In genomic region chr2:234025475-234025874, GRCh38 we compare ENCODE assay signal across 10 cellular contexts. TPM values are rescaled to one million over a fixed set of nuclear protein-coding genes. Genes with fewer than 3 reads are reported as not detected.
DNase-seq lines count a peak whose midpoint lies in the region; ATAC-seq and TF ChIP-seq lines count a peak whose summit lies in the region.
"Had no signal": no experiment of that assay in that cellular context is flagged by ENCODE, and none has a peak within 500 bp of the region (broad histone marks: within the 10 kb centered on the region; RNA-seq: fewer than 3 reads in every experiment).

No MANE protein-coding gene starts in this region.

- DNase-seq in CD1c-positive myeloid dendritic cell (ENCODE audit: extremely low spot score) (peak; percentile 22), middle frontal gyrus (ENCODE audit: extremely low spot score, low spot score) (no peak), heart left ventricle (no peak)
- no peak for DNase-seq in activated CD8-positive, alpha-beta T cell treated with anti-CD3 and anti-CD28 coated beads, Interleukin-2, amount 10 ng/mL, durations not matched to agents 7 days and 5 days
- DNase-seq: stimulated activated CD4-positive, alpha-beta T cell treated with anti-CD3 and anti-CD28 coated beads, Interleukin-4, amount 100 ng/mL, for 1 hour had no signal

- ATAC-seq in GM21515 (IDR thresholded peaks at IDR 0.05; ENCODE audit: unreplicated experiment) (peak; percentile 76), HG02840 (IDR thresholded peaks at IDR 0.05; ENCODE audit: low FRiP score, unreplicated experiment) (no peak), GM19455 (IDR thresholded peaks at IDR 0.05; ENCODE audit: unreplicated experiment) (no peak), heart left ventricle (no peak)
- ATAC-seq in activated CD8-positive, alpha-beta T cell treated with anti-CD3 and anti-CD28 coated beads, Interleukin-2, amount 10 ng/mL, durations not matched to agents 7 days and 5 days, result peak; percentile 48

- H3K36me3 ChIP-seq in mucosa of rectum (ENCODE audit: control insufficient read depth in 2 of 2, insufficient read depth in 2 of 2, low read length in 2 of 2), result no peaks in the 10 kb centered on the region
- H3K36me3 ChIP-seq in heart left ventricle, result no peaks in the 10 kb centered on the region

- H3K4me1 Mint-ChIP-seq in activated CD8-positive, alpha-beta T cell treated with anti-CD3 and anti-CD28 coated beads, Interleukin-2, amount 10 ng/mL, durations not matched to agents 7 days and 5 days (ENCODE audit: low read depth), result peaks cover 32% of the 10 kb centered on the region

- H3K27me3 ChIP-seq in mucosa of rectum (ENCODE audit: control insufficient read depth in 2 of 2, insufficient read depth in 2 of 2, low read length in 2 of 2) (peaks cover 0 to 2% of the 10 kb centered on the region in 2 donors), heart left ventricle (peaks cover 0 to 22% (median 3%) of the 10 kb centered on the region in 9 donors)

- CTCF ChIA-PET in activated CD8-positive, alpha-beta T cell treated with anti-CD3 and anti-CD28 coated beads, Interleukin-2, amount 10 ng/mL, durations not matched to agents 7 days and 5 days (lab: Charles Lee), result interaction anchor here (0.6 to 1.2 kb wide), 2 partner anchors 110 to 269 kb away, joined by 3 read pairs; no protein-coding TSS in a partner anchor

- no peaks in the 10 kb centered on the region for H3K36me3 Mint-ChIP-seq in activated CD8-positive, alpha-beta T cell treated with anti-CD3 and anti-CD28 coated beads, Interleukin-2, amount 10 ng/mL, durations not matched to agents 7 days and 5 days (ENCODE audit: low read depth)

- TF ChIP-seq CTCF in heart left ventricle (IDR thresholded peaks at IDR 0.05), result no peak

- no peak overlapping the region for H3K9ac ChIP-seq in mucosa of rectum (ENCODE audit: low read depth in 1 of 2, low read length in 2 of 2)

- H3K27ac ChIP-seq in mucosa of rectum (ENCODE audit: low read depth in 2 of 2, low read length in 2 of 2) (no peak overlapping the region), heart left ventricle (peak overlapping the region in 1 of 12 donors; percentile 10)

- WGBS in heart left ventricle, 4 donors, result 68 to 75% (median 71%) methylated on average over 10 of the region's 10 CpGs

- intact Hi-C loops in heart left ventricle (cut with DNase I), result no loop called here

- peaks cover 5% of the 10 kb centered on the region for H3K9me3 Mint-ChIP-seq in activated CD8-positive, alpha-beta T cell treated with anti-CD3 and anti-CD28 coated beads, Interleukin-2, amount 10 ng/mL, durations not matched to agents 7 days and 5 days (ENCODE audit: insufficient read depth)

- H3K9me3 ChIP-seq in mucosa of rectum (ENCODE audit: control insufficient read depth in 2 of 2, low read length in 2 of 2) (no peaks in the 10 kb centered on the region), heart left ventricle (peaks cover 0 to 4% (median 0%) of the 10 kb centered on the region in 12 donors)

- peak overlapping the region; percentile 67 for H3K27ac Mint-ChIP-seq in activated CD8-positive, alpha-beta T cell treated with anti-CD3 and anti-CD28 coated beads, Interleukin-2, amount 10 ng/mL, durations not matched to agents 7 days and 5 days

- no peaks in the 10 kb centered on the region for H3K27me3 Mint-ChIP-seq in activated CD8-positive, alpha-beta T cell treated with anti-CD3 and anti-CD28 coated beads, Interleukin-2, amount 10 ng/mL, durations not matched to agents 7 days and 5 days (ENCODE audit: low read depth)

- H3K4me1 ChIP-seq in mucosa of rectum (ENCODE audit: control insufficient read depth in 2 of 2, insufficient read depth in 2 of 2, low read length in 2 of 2) (no peaks in the 10 kb centered on the region), heart left ventricle (no peaks in the 10 kb centered on the region)

- TF ChIP-seq POLR2A in heart left ventricle (IDR thresholded peaks at IDR 0.05), result no peak

- peak overlapping the region; percentile 69 for H3K4me3 Mint-ChIP-seq in activated CD8-positive, alpha-beta T cell treated with anti-CD3 and anti-CD28 coated beads, Interleukin-2, amount 10 ng/mL, durations not matched to agents 7 days and 5 days

- H3K4me3 ChIP-seq in mucosa of rectum (ENCODE audit: low read length in 2 of 2), result peak overlapping the region; percentile 1 to 44
- H3K4me3 ChIP-seq in heart left ventricle, result no peak overlapping the region

- POLR2A ChIA-PET in activated CD8-positive, alpha-beta T cell treated with anti-CD3 and anti-CD28 coated beads, Interleukin-2, amount 10 ng/mL, durations not matched to agents 7 days and 5 days (lab: Charles Lee), result interaction anchor here (0.6 kb wide), 1 partner anchor 107 kb away, joined by 3 read pairs; no protein-coding TSS in a partner anchor

RNA-seq across cellular contexts. Expression of gene SPP2, which starts 25.0 kb away (rescaled TPM):
- total RNA-seq in activated CD8-positive, alpha-beta T cell treated with anti-CD3 and anti-CD28 coated beads, Interleukin-2, amount 10 ng/mL, durations not matched to agents 7 days and 5 days, result not detected
- not detected for total RNA-seq in heart left ventricle
- not detected for polyA plus RNA-seq in heart left ventricle
- total RNA-seq: glomerular endothelial cell had no signal

Comparison
In these comparisons a context has a peak if more than half of its experiments do, and no peak if none do; other contexts are left out.
1. ATAC-seq: peak in GM21515 (single experiment) and activated CD8-positive, alpha-beta T cell treated with anti-CD3 and anti-CD28 coated beads, Interleukin-2, amount 10 ng/mL, durations not matched to agents 7 days and 5 days (single experiment); none in HG02840 (single experiment), GM19455 (single experiment) and heart left ventricle (0 of 4).
2. H3K4me3 ChIP-seq: peak in mucosa of rectum (2 of 2); none in heart left ventricle (0 of 12).